In genomic region chrX:8813036-8813435, GRCh38 we compare ENCODE assay signal across 2 cellular contexts.
TF ChIP-seq lines count a peak whose summit lies in the region.

No MANE protein-coding gene starts in this region.

TF ChIP-seq in HepG2, 621 proteins besides CTCF, POLR2A, EP300 and RAD21:
- TF ChIP-seq ZBTB40 (IDR thresholded peaks at IDR 0.05) (peak; percentile 30; the same call in 1 of the 2 replicates), ZBTB40 (CRISPR knock-in tag; IDR thresholded peaks at IDR 0.05) (peak; percentile 91), REPIN1 (CRISPR knock-in tag; IDR thresholded peaks at IDR 0.05; ENCODE audit: borderline replicate concordance, low read depth) (no peak)

TF ChIP-seq in GM12878, 131 proteins besides CTCF, POLR2A, EP300 and RAD21:
- TF ChIP-seq ATF7 (IDR thresholded peaks at IDR 0.05; ENCODE audit: low read depth) (no peak), ZBTB40 (IDR thresholded peaks at IDR 0.05; ENCODE audit: borderline replicate concordance) (peak; percentile 85)
